In genomic region chr15:98663045-98663444, GRCh38 we compare ENCODE assay signal across 16 cellular contexts.
"Had no signal": no experiment of that assay in that cellular context is flagged by ENCODE, and none has a peak within 500 bp of the region (broad histone marks: within the 10 kb centered on the region; RNA-seq: fewer than 3 reads in every experiment).

No MANE protein-coding gene starts in this region.

- H3K27ac Mint-ChIP-seq: activated CD4-positive, alpha-beta memory T cell treated with anti-CD3 and anti-CD28 coated beads for 36 hours had no signal

- DNase-seq: activated CD4-positive, alpha-beta memory T cell treated with anti-CD3 and anti-CD28 coated beads for 36 hours; activated CD4-positive, alpha-beta T cell treated with anti-CD3 and anti-CD28 coated beads for 1 hour; activated gamma-delta T cell; activated T-cell treated with anti-CD3 and anti-CD28 coated beads, Interleukin-2, amount 50 U/mL, for 4 hours; effector CD8-positive, alpha-beta T cell; hippocampal formation; immature natural killer cell; lower lobe of right lung; naive thymus-derived CD8-positive, alpha-beta T cell; occipital lobe; stimulated activated CD4-positive, alpha-beta T cell treated with anti-CD3 and anti-CD28 coated beads, Interleukin-2, amount 100 ng/mL, for 48 hours; stimulated activated CD8-positive, alpha-beta memory T cell treated with anti-CD3 and anti-CD28 coated beads, Interleukin-4, amount 100 ng/mL, for 48 hours; stimulated activated naive CD8-positive, alpha-beta T cell treated with anti-CD3 and anti-CD28 coated beads, Interleukin-15, Interleukin-2, amounts not matched to agents 100 U/mL and 50 U/mL, for 24 hours had no signal

- H3K36me3 Mint-ChIP-seq: activated CD4-positive, alpha-beta memory T cell treated with anti-CD3 and anti-CD28 coated beads for 36 hours; immature natural killer cell had no signal

- H3K4me3 Mint-ChIP-seq: activated CD4-positive, alpha-beta memory T cell treated with anti-CD3 and anti-CD28 coated beads for 36 hours; activated T-cell treated with anti-CD3 and anti-CD28 coated beads, Interleukin-2, amount 50 U/mL, for 4 hours; immature natural killer cell had no signal

- H3K27ac ChIP-seq: coronary artery, epithelial cell of prostate, lower lobe of right lung, prostate gland had no signal

- H3K4me3 ChIP-seq: coronary artery, lower lobe of right lung, prostate gland had no signal

- H3K9me3 Mint-ChIP-seq: activated CD4-positive, alpha-beta memory T cell treated with anti-CD3 and anti-CD28 coated beads for 36 hours; activated T-cell treated with anti-CD3 and anti-CD28 coated beads, Interleukin-2, amount 50 U/mL, for 4 hours; immature natural killer cell; naive thymus-derived CD8-positive, alpha-beta T cell had no signal

- H3K9me3 ChIP-seq: lower lobe of right lung, prostate gland had no signal

- H3K36me3 ChIP-seq: lower lobe of right lung, prostate gland had no signal
